ENCODE assay signal across 35 cellular contexts in genomic region chr5:131899686-131900085, GRCh38. TPM values are rescaled to one million over a fixed set of nuclear protein-coding genes. Genes with fewer than 3 reads are reported as not detected.
A peak's percentile ranks its signal among the peaks of the same experiment; 100 is the strongest.
DNase-seq lines count a peak whose midpoint lies in the region; ATAC-seq, FAIRE-seq and TF ChIP-seq lines count a peak whose summit lies in the region.
"Had no signal": no experiment of that assay in that cellular context is flagged by ENCODE, and none has a peak within 500 bp of the region (broad histone marks: within the 10 kb centered on the region; RNA-seq: fewer than 3 reads in every experiment).

No MANE protein-coding gene starts in this region.

- no TSS peak for BruUV-seq in MCF 10A (replicated peaks; lab: Mats Ljungman, UMichigan)
- BruUV-seq in GM12878 (replicated peaks; lab: Mats Ljungman, UMichigan): no TSS peak

- H3K36me3 ChIP-seq in breast epithelium (no peaks in the 10 kb centered on the region), GM12878 (ENCODE audit: control insufficient read depth in 2 of 2, insufficient read depth in 2 of 2, low read length in 1 of 2) (no peaks in the 10 kb centered on the region)
- H3K36me3 ChIP-seq: esophagus muscularis mucosa, Peyer's patch, suprapubic skin had no signal

- no peak overlapping the region for H2AFZ ChIP-seq in GM12878 (ENCODE audit: control insufficient read depth, low read depth, low read length)

- no peak overlapping the region for H3K27ac Mint-ChIP-seq in MCF 10A (ENCODE audit: low read depth, unreplicated experiment)
- H3K27ac Mint-ChIP-seq: activated CD4-positive, alpha-beta T cell treated with anti-CD3 and anti-CD28 coated beads, Interleukin-2, amount 10 ng/mL, durations not matched to agents 24 days and 14 days; activated naive CD8-positive, alpha-beta T cell; CD4-positive, CD25-positive, alpha-beta regulatory T cell; nephron had no signal

- H3K36me3 Mint-ChIP-seq in MCF 10A (ENCODE audit: insufficient read depth, unreplicated experiment): no peaks in the 10 kb centered on the region

- FAIRE-seq in GM12878 (lab: Jason Lieb, UNC) (no peak), GM12892 (lab: Jason Lieb, UNC) (no peak)
- FAIRE-seq: A204.1, GM19239, H54 had no signal

- DNase-seq in MCF 10A (ENCODE audit: unreplicated experiment) (peak; percentile 22), breast epithelium (ENCODE audit: low spot score in 2 of 2) (no peak), GM12878 (ENCODE audit: low read depth, low spot score) (no peak), fibroblast of pulmonary artery (ENCODE audit: low read depth) (peak; percentile 28), GM12892 (ENCODE audit: insufficient read length) (no peak), RWPE1 (ENCODE audit: low spot score) (no peak), NCI-H82 treated with DMSO at 0.1 percent for 48 hours (lab: John Stamatoyannopoulos, UW; ENCODE audit: unreplicated experiment) (no peak)
- DNase-seq in stimulated activated CD4-positive, alpha-beta T cell treated with anti-CD3 and anti-CD28 coated beads, Interleukin-2, amount 100 ng/mL, for 48 hours: no peak
- DNase-seq: activated CD4-positive, alpha-beta T cell treated with anti-CD3 and anti-CD28 coated beads, Interleukin-2, amount 10 ng/mL, durations not matched to agents 24 days and 14 days; activated CD8-positive, alpha-beta memory T cell treated with anti-CD3 and anti-CD28 coated beads for 24 hours; activated T-cell treated with anti-CD3 and anti-CD28 coated beads for 4 hours; aorta; caudate nucleus; CD4-positive, CD25-positive, alpha-beta regulatory T cell; cortex of kidney; hypothalamus; left cardiac atrium; NCI-H2107; Peyer's patch; SIG-M5; stimulated activated naive CD4-positive, alpha-beta T cell; T1000 had no signal

- SMC1A ChIA-PET in GM12878 (lab: Charles Lee; ENCODE audit: uncharacterized antibody, unreplicated experiment): no interaction called here

- in situ Hi-C loops in GM12878 (cut with MboI): no loop called here

- no peak for ATAC-seq in GM12878
- ATAC-seq: left cardiac atrium had no signal

- CTCF ChIA-PET in MCF 10A (lab: Yijun Ruan, JAX): interaction anchor here (0.7 kb wide), 1 partner anchor 69 kb away, joined by 4 read pairs; no protein-coding TSS in a partner anchor
- CTCF ChIA-PET in GM12878 (lab: Yijun Ruan, JAX): no interaction called here
- CTCF ChIA-PET in RWPE1 (lab: Yijun Ruan, JAX): no interaction called here

- H3K4me1 ChIP-seq in breast epithelium (no peaks in the 10 kb centered on the region), GM12878 (ENCODE audit: control insufficient read depth, insufficient read depth, low read length) (no peaks in the 10 kb centered on the region)
- H3K4me1 ChIP-seq: esophagus muscularis mucosa, Peyer's patch, suprapubic skin had no signal

- H3K27ac ChIP-seq in breast epithelium: no peak overlapping the region
- no peak overlapping the region for H3K27ac ChIP-seq in GM12878 (ENCODE audit: control insufficient read depth, insufficient read depth)
- no peak overlapping the region for H3K27ac ChIP-seq in RWPE1
- H3K27ac ChIP-seq: esophagus muscularis mucosa, Peyer's patch, suprapubic skin had no signal

- TF ChIP-seq POLR2A in breast epithelium (IDR thresholded peaks at IDR 0.05): no peak
- no peak for TF ChIP-seq POLR2A in GM12878 (IDR thresholded peaks at IDR 0.05; ENCODE audit: low read depth, low read length)
- TF ChIP-seq POLR2A in GM12892 (IDR thresholded peaks at IDR 0.05; ENCODE audit: low read depth, low read length): no peak

- no peaks in the 10 kb centered on the region for H3K27me3 ChIP-seq in breast epithelium
- H3K27me3 ChIP-seq in GM12878 (replicated peaks in 1 of 2; ENCODE audit: control insufficient read depth in 2 of 2, insufficient read depth in 2 of 2, low read length in 1 of 2): no peaks in the 10 kb centered on the region
- H3K27me3 ChIP-seq: esophagus muscularis mucosa, Peyer's patch, suprapubic skin had no signal

- intact Hi-C loops in MCF 10A (cut with micrococcal nuclease): no loop called here
- intact Hi-C loops in breast epithelium (cut with DNase I; ENCODE audit: low total_unique reads): no loop called here
- intact Hi-C loops in GM12878 (cut with micrococcal nuclease; ENCODE audit: unreplicated experiment): no loop called here

- no peak for TF ChIP-seq EP300 in GM12878 (IDR thresholded peaks at IDR 0.05; ENCODE audit: borderline replicate concordance in 1 of 2, control insufficient read depth in 1 of 2, low read depth in 2 of 2, low read length in 2 of 2)

- TF ChIP-seq CTCF in MCF 10A (IDR thresholded peaks at IDR 0.05; ENCODE audit: unreplicated experiment): no peak
- no peak for TF ChIP-seq CTCF in breast epithelium (IDR thresholded peaks at IDR 0.05)
- TF ChIP-seq CTCF in GM12878 (IDR thresholded peaks at IDR 0.05 in 2 of 3, conservative IDR thresholded peaks at IDR 0.05 in 1 of 3; ENCODE audit: control insufficient read depth in 2 of 3, extremely low read depth in 1 of 3, insufficient read depth in 1 of 3, low read depth in 3 of 3, low read length in 3 of 3): no peak
- no peak for TF ChIP-seq CTCF in fibroblast of pulmonary artery (IDR thresholded peaks at IDR 0.05; ENCODE audit: low read length, missing control alignments)
- TF ChIP-seq CTCF in RWPE1 (conservative IDR thresholded peaks at IDR 0.05; ENCODE audit: low read depth): no peak

- H3K4me3 ChIP-seq in breast epithelium: no peak overlapping the region
- H3K4me3 ChIP-seq in GM12878: no peak overlapping the region
- H3K4me3 ChIP-seq in fibroblast of pulmonary artery (replicated peaks; ENCODE audit: low read depth, low read length): no peak overlapping the region
- H3K4me3 ChIP-seq: esophagus muscularis mucosa, Peyer's patch, suprapubic skin had no signal

- H3K4me1 Mint-ChIP-seq in MCF 10A (ENCODE audit: insufficient read depth, unreplicated experiment): no peaks in the 10 kb centered on the region
- H3K4me1 Mint-ChIP-seq: nephron had no signal

- H3K9me3 Mint-ChIP-seq in MCF 10A (ENCODE audit: unreplicated experiment): peaks cover 16% of the 10 kb centered on the region

- H3K9me3 ChIP-seq in breast epithelium (peaks cover 5 to 34% of the 10 kb centered on the region in 2 donors), GM12878 (replicated peaks; ENCODE audit: control insufficient read depth, insufficient read depth, low read length) (no peaks in the 10 kb centered on the region; the same call in 2 of the 3 replicates)
- H3K9me3 ChIP-seq: Peyer's patch, suprapubic skin had no signal

- no peak overlapping the region for H3K9ac ChIP-seq in GM12878 (ENCODE audit: control insufficient read depth, insufficient read depth, low read length)

- no peak overlapping the region for H3K4me2 ChIP-seq in GM12878 (ENCODE audit: control insufficient read depth, insufficient read depth)

- POLR2A ChIA-PET in MCF 10A (lab: Yijun Ruan, JAX) (no interaction called here), GM12878 (lab: Charles Lee) (no interaction called here), RWPE1 (lab: Yijun Ruan, JAX; ENCODE audit: low non-redundant PET) (no interaction called here)

- no peak for TF ChIP-seq RAD21 in GM12878 (IDR thresholded peaks at IDR 0.05; ENCODE audit: insufficient read depth, low read depth, low read length)

- no peaks in the 10 kb centered on the region for H4K20me1 ChIP-seq in GM12878 (ENCODE audit: control insufficient read depth, insufficient read depth)

- RAD21 ChIA-PET in GM12878 (lab: Charles Lee; ENCODE audit: unreplicated experiment): no interaction called here

- peaks cover 54% of the 10 kb centered on the region for H3K27me3 Mint-ChIP-seq in MCF 10A (ENCODE audit: insufficient read depth, unreplicated experiment)
- H3K27me3 Mint-ChIP-seq: activated naive CD8-positive, alpha-beta T cell had no signal

- H3K79me2 ChIP-seq in GM12878 (ENCODE audit: control insufficient read depth, insufficient read depth, low read length): no peaks in the 10 kb centered on the region

- H3K4me3 Mint-ChIP-seq in MCF 10A (ENCODE audit: unreplicated experiment): no peak overlapping the region
- H3K4me3 Mint-ChIP-seq: activated CD4-positive, alpha-beta T cell treated with anti-CD3 and anti-CD28 coated beads, Interleukin-2, amount 10 ng/mL, durations not matched to agents 24 days and 14 days; activated naive CD8-positive, alpha-beta T cell; nephron had no signal

TF ChIP-seq in GM12878, 131 proteins besides CTCF, POLR2A, EP300 and RAD21 (continues in another document):
- TF ChIP-seq NR2F1 (conservative IDR thresholded peaks at IDR 0.05): no peak

RNA-seq across cellular contexts. Expression of gene MEIKIN, which starts 45.8 kb away (rescaled TPM):
- total RNA-seq in MCF 10A (2022): not detected in 2 replicates
- not detected for total RNA-seq in breast epithelium
- total RNA-seq in GM12878 (2013; cell fraction: nucleolus; rRNA removed): not detected in 2 replicates
- total RNA-seq in GM12878 (2014; rRNA removed): not detected in 2 replicates
- not detected in 2 replicates for total RNA-seq in GM12878 (2014; rRNA removed; fragmentation: Illumina TruSeq; extraction: Trizol)
- not detected in 2 replicates for total RNA-seq in GM12878 (2021)
- polyA plus RNA-seq in GM12878 (2011; ENCODE audit: low read depth): not detected
- polyA plus RNA-seq in GM12878 (2011; rRNA removed): not detected in 2 replicates
- polyA plus RNA-seq in GM12878 (2011; cell fraction: cytosol; rRNA removed): not detected in 2 replicates
- not detected in 2 replicates for polyA plus RNA-seq in GM12878 (2011; cell fraction: nucleus; rRNA removed)
- not detected in 2 replicates for polyA plus RNA-seq in GM12878 (2012)
- polyA plus RNA-seq in GM12878 (2014; fragmentation: Illumina TruSeq; extraction: Trizol): not detected in 2 replicates
- not detected for polyA plus RNA-seq in GM12878 (2014; fragmentation: Nextera tagmentation; extraction: Ambion mirVana)
- not detected in 2 replicates for polyA plus RNA-seq in GM12878 (2014; rRNA removed)
- polyA plus RNA-seq in GM12878 (2016; fragmentation: Nextera tagmentation; extraction: Ambion mirVana): not detected
- not detected in 2 replicates for polyA minus RNA-seq in GM12878 (2011; rRNA and poly(A)+ RNA removed)
- polyA minus RNA-seq in GM12878 (2011; cell fraction: cytosol; rRNA and poly(A)+ RNA removed): not detected in 2 replicates
- polyA minus RNA-seq in GM12878 (2011; cell fraction: nucleus; rRNA and poly(A)+ RNA removed): not detected in 2 replicates
- not detected for polyA plus RNA-seq in GM12892 (2012; ENCODE audit: missing spikeins)
- total RNA-seq: activated CD4-positive, alpha-beta T cell treated with anti-CD3 and anti-CD28 coated beads, Interleukin-2, amount 10 ng/mL, durations not matched to agents 24 days and 14 days; CD4-positive, CD25-positive, alpha-beta regulatory T cell; esophagus muscularis mucosa; glomerular endothelial cell; left cardiac atrium; lung microvascular endothelial cell; mucosa of gallbladder; osteoblast; Peyer's patch; pulmonary artery endothelial cell; suprapubic skin; ureter had no signal
- polyA plus RNA-seq: aorta; CD4-positive, CD25-positive, alpha-beta regulatory T cell had no signal

Comparison
In these comparisons a context has a peak if more than half of its experiments do, and no peak if none do; other contexts are left out.
1. DNase-seq: peak in MCF 10A (single experiment) and fibroblast of pulmonary artery (single experiment); none in breast epithelium (0 of 2), GM12878 (single experiment), stimulated activated CD4-positive, alpha-beta T cell treated with anti-CD3 and anti-CD28 coated beads, Interleukin-2, amount 100 ng/mL, for 48 hours (0 of 2), GM12892 (single experiment), RWPE1 (single experiment) and NCI-H82 treated with DMSO at 0.1 percent for 48 hours (single experiment).